ENCODE assay signal across 8 cellular contexts in genomic region chr10:14173706-14174594, GRCh38.
DNase-seq lines count a peak whose midpoint lies in the region; ATAC-seq and TF ChIP-seq lines count a peak whose summit lies in the region.

No MANE protein-coding gene starts in this region.

- in situ Hi-C loops in G401 (cut with HindIII; ENCODE audit: low sequenced_read_pairs) = no loop called here
- in situ Hi-C loops in mammary epithelial cell (cut with MboI; ENCODE audit: low sequenced_read_pairs in 2 of 2) = no loop called here

- dilution Hi-C loops in mammary epithelial cell (cut with HindIII; ENCODE audit: low sequenced_read_pairs) = no loop called here

- no TSS peak for BruUV-seq in mammary epithelial cell (replicated peaks; lab: Mats Ljungman, UMichigan)

- WGBS in mammary epithelial cell (ENCODE audit: low coverage, missing lambda C conversion rate) = under 1% methylated on average over 21 of the region's 32 CpGs

- DNase-seq in G401 (ENCODE audit: low spot score) = peak; percentile 81
- DNase-seq in NCI-H345 treated with DMSO at 0.1 percent for 48 hours (lab: John Stamatoyannopoulos, UW; ENCODE audit: unreplicated experiment) = peak; percentile 41
- DNase-seq in mammary epithelial cell = peak; percentile 7
- no peak for DNase-seq in left lung
- DNase-seq in activated gamma-delta T cell treated with Interleukin-2 at 50 U/mL for 16 hours = no peak

- peak overlapping the region; percentile 78 for H2AFZ ChIP-seq in mammary epithelial cell (ENCODE audit: low read depth, low read length)

- H3K9me3 ChIP-seq in mammary epithelial cell (replicated peaks; ENCODE audit: insufficient read depth, low read length) = no peaks in the 10 kb centered on the region
- no peaks in the 10 kb centered on the region for H3K9me3 ChIP-seq in left lung
- H3K9me3 ChIP-seq in stomach smooth muscle (ENCODE audit: control insufficient read depth in 2 of 2, low read length in 2 of 2) = no peaks in the 10 kb centered on the region

- H3K27me3 ChIP-seq in mammary epithelial cell (ENCODE audit: insufficient read depth, low read length) (peaks cover 12% of the 10 kb centered on the region), left lung (peaks cover 21 to 80% of the 10 kb centered on the region in 2 donors), stomach smooth muscle (ENCODE audit: control insufficient read depth in 1 of 2, insufficient read depth in 2 of 2, low read length in 2 of 2) (peaks cover 0 to 2% of the 10 kb centered on the region in 2 donors)

- H3K27ac ChIP-seq in mammary epithelial cell (ENCODE audit: insufficient read depth, low read depth, low read length) = no peak overlapping the region
- H3K27ac ChIP-seq in left lung = no peak overlapping the region
- no peak overlapping the region for H3K27ac ChIP-seq in stomach smooth muscle (ENCODE audit: low read length)

- CTCF ChIA-PET in mammary epithelial cell (lab: Charles Lee; ENCODE audit: low non-redundant PET) = no interaction called here

- no peak for TF ChIP-seq CTCF in mammary epithelial cell (conservative IDR thresholded peaks at IDR 0.05 in 1 of 2, IDR thresholded peaks at IDR 0.05 in 1 of 2; ENCODE audit: extremely low read depth in 1 of 2, insufficient read depth in 1 of 2, low read depth in 1 of 2, low read length in 2 of 2)
- TF ChIP-seq CTCF in left lung (IDR thresholded peaks at IDR 0.05) = no peak

- intact Hi-C loops in mammary epithelial cell (cut with micrococcal nuclease) (no loop called here), left lung (cut with DNase I) (no loop called here)

- H3K36me3 ChIP-seq in mammary epithelial cell (ENCODE audit: insufficient read depth, low read length) = no peaks in the 10 kb centered on the region
- no peaks in the 10 kb centered on the region for H3K36me3 ChIP-seq in left lung
- no peaks in the 10 kb centered on the region for H3K36me3 ChIP-seq in stomach smooth muscle (ENCODE audit: control insufficient read depth in 2 of 2, insufficient read depth in 2 of 2, low read length in 2 of 2)

- H3K4me3 ChIP-seq in mammary epithelial cell (replicated peaks in 1 of 3; ENCODE audit: insufficient read depth in 1 of 3, low read depth in 2 of 3, low read length in 3 of 3) = peak overlapping the region; percentile 29 to 34 (median 33)
- peak overlapping the region in 1 of 2 donors; percentile 15 for H3K4me3 ChIP-seq in left lung
- peak overlapping the region; percentile 81 to 87 for H3K4me3 ChIP-seq in stomach smooth muscle (ENCODE audit: low read length in 2 of 2)

- H4K20me1 ChIP-seq in mammary epithelial cell (ENCODE audit: insufficient read depth, low read length) = no peaks in the 10 kb centered on the region

- no peaks in the 10 kb centered on the region for H3K79me2 ChIP-seq in mammary epithelial cell (ENCODE audit: insufficient read depth, low read length)

- ATAC-seq in left lung (peak; percentile 46), GM21360 (IDR thresholded peaks at IDR 0.05; ENCODE audit: unreplicated experiment) (no peak), HG03108 (IDR thresholded peaks at IDR 0.05; ENCODE audit: unreplicated experiment) (no peak)

- peaks cover 5% of the 10 kb centered on the region for H3K4me1 ChIP-seq in mammary epithelial cell (ENCODE audit: insufficient read depth, low read length)
- peaks cover 0 to 8% of the 10 kb centered on the region in 2 donors for H3K4me1 ChIP-seq in left lung
- peaks cover 11% of the 10 kb centered on the region for H3K4me1 ChIP-seq in stomach smooth muscle (ENCODE audit: control insufficient read depth, insufficient read depth, low read length)

- H3K4me2 ChIP-seq in mammary epithelial cell (ENCODE audit: insufficient read depth, low read depth, low read length) = peak overlapping the region; percentile 77

- H3K9ac ChIP-seq in mammary epithelial cell (ENCODE audit: insufficient read depth, low read length) = no peak overlapping the region
- H3K9ac ChIP-seq in stomach smooth muscle (ENCODE audit: low read length in 2 of 2) = peak overlapping the region; percentile 7 to 46

Comparison
In these comparisons a context has a peak if more than half of its experiments do, and no peak if none do; other contexts are left out.
1. DNase-seq: peak in G401 (single experiment), NCI-H345 treated with DMSO at 0.1 percent for 48 hours (single experiment) and mammary epithelial cell (single experiment); none in left lung (0 of 2) and activated gamma-delta T cell treated with Interleukin-2 at 50 U/mL for 16 hours (single experiment).